ENCODE assay signal across 8 cellular contexts in genomic region chr2:38301340-38301968, GRCh38.
DNase-seq lines count a peak whose midpoint lies in the region; ATAC-seq and TF ChIP-seq lines count a peak whose summit lies in the region.

No MANE protein-coding gene starts in this region.

- TF ChIP-seq CTCF in mesothelial cell of epicardium (IDR thresholded peaks at IDR 0.05; ENCODE audit: unreplicated experiment), result no peak

- H3K9me3 Mint-ChIP-seq in activated CD4-positive, alpha-beta memory T cell treated with anti-CD3 and anti-CD28 coated beads for 36 hours, result no peaks in the 10 kb centered on the region
- peaks cover 14% of the 10 kb centered on the region for H3K9me3 Mint-ChIP-seq in mesothelial cell of epicardium

- peaks cover 50% of the 10 kb centered on the region for H3K36me3 Mint-ChIP-seq in activated CD4-positive, alpha-beta memory T cell treated with anti-CD3 and anti-CD28 coated beads for 36 hours
- peaks cover 52% of the 10 kb centered on the region for H3K36me3 Mint-ChIP-seq in mesothelial cell of epicardium

- peak overlapping the region; percentile 31 for H3K27ac Mint-ChIP-seq in activated CD4-positive, alpha-beta memory T cell treated with anti-CD3 and anti-CD28 coated beads for 36 hours
- peak overlapping the region; percentile 15 for H3K27ac Mint-ChIP-seq in mesothelial cell of epicardium

- intact Hi-C loops in activated CD4-positive, alpha-beta memory T cell treated with anti-CD3 and anti-CD28 coated beads for 36 hours (cut with micrococcal nuclease), result no loop called here

- H3K27me3 Mint-ChIP-seq in activated CD4-positive, alpha-beta memory T cell treated with anti-CD3 and anti-CD28 coated beads for 36 hours, result no peaks in the 10 kb centered on the region
- no peaks in the 10 kb centered on the region for H3K27me3 Mint-ChIP-seq in mesothelial cell of epicardium (ENCODE audit: low read depth)

- CTCF ChIA-PET in activated CD4-positive, alpha-beta memory T cell treated with anti-CD3 and anti-CD28 coated beads for 36 hours (lab: Charles Lee), result interaction anchor here (1.0 to 3.2 kb wide), 2 partner anchors 207 to 208 kb away, joined by 3 to 13 read pairs; no protein-coding TSS in a partner anchor

- ATAC-seq in GM19372 (IDR thresholded peaks at IDR 0.05; ENCODE audit: low read depth, unreplicated experiment) (peak; percentile 54), HG02610 (IDR thresholded peaks at IDR 0.05; ENCODE audit: unreplicated experiment) (peak; percentile 72), GM18519 (IDR thresholded peaks at IDR 0.05; ENCODE audit: low FRiP score, unreplicated experiment) (no peak), HG03025 (IDR thresholded peaks at IDR 0.05; ENCODE audit: low FRiP score, unreplicated experiment) (no peak)

- DNase-seq in activated CD4-positive, alpha-beta memory T cell treated with anti-CD3 and anti-CD28 coated beads for 36 hours, result peak; percentile 60
- DNase-seq in mesothelial cell of epicardium (ENCODE audit: low spot score in 2 of 2, unreplicated experiment in 2 of 2) (no peak), NCI-H446 (lab: John Stamatoyannopoulos, UW) (no peak), cortex of kidney (lab: John Stamatoyannopoulos, UW) (no peak)

- POLR2A ChIA-PET in activated CD4-positive, alpha-beta memory T cell treated with anti-CD3 and anti-CD28 coated beads for 36 hours (lab: Charles Lee), result no interaction called here

- peaks cover 29% of the 10 kb centered on the region for H3K4me1 Mint-ChIP-seq in activated CD4-positive, alpha-beta memory T cell treated with anti-CD3 and anti-CD28 coated beads for 36 hours (ENCODE audit: low read depth)
- H3K4me1 Mint-ChIP-seq in mesothelial cell of epicardium, result peaks cover 4% of the 10 kb centered on the region

- no peak overlapping the region for H3K4me3 Mint-ChIP-seq in activated CD4-positive, alpha-beta memory T cell treated with anti-CD3 and anti-CD28 coated beads for 36 hours
- H3K4me3 Mint-ChIP-seq in mesothelial cell of epicardium, result no peak overlapping the region

Comparison
In these comparisons a context has a peak if more than half of its experiments do, and no peak if none do; other contexts are left out.
1. ATAC-seq: peak in GM19372 (single experiment) and HG02610 (single experiment); none in GM18519 (single experiment) and HG03025 (single experiment).